7 cellular contexts compared by ENCODE assay signal in the genomic region with DNA sequence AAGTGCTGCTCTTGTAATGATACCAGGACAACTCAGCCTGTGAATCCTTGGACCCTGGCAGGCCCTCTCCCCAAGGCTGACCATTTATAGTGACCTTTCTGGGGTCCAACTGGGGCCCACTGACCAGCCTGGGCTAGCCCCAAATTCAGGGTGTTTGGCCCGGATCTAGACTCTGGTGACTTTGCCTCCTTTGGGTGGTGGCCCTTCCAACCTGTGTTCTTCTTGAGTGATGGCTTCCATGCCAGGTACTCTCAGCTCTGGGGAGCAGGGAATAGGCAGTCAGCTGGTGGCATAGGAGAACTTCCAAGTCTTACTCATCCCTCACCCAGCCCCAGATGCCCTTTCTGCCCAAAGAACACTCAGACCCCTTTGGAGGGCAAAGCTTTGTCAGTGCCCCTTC. TPM values are rescaled to one million over a fixed set of nuclear protein-coding genes. Genes with fewer than 3 reads are reported as not detected.
"Had no signal": no experiment of that assay in that cellular context is flagged by ENCODE, and none has a peak within 500 bp of the region (broad histone marks: within the 10 kb centered on the region; RNA-seq: fewer than 3 reads in every experiment).

No MANE protein-coding gene starts in this region.

- H3K4me3 ChIP-seq: GM23248, HAP-1 had no signal

- H3K36me3 ChIP-seq: HAP-1 had no signal

- H3K4me1 ChIP-seq: HAP-1 had no signal

- H3K9me3 ChIP-seq: HAP-1 had no signal

- H3K27ac ChIP-seq: GM23248 had no signal

- DNase-seq: GM23248, GOT3, H7, HFFc6, IMR-90 had no signal

- ATAC-seq: HCT116 had no signal

RNA-seq across cellular contexts. Expression of a gene that starts 10.3 kb away (rescaled TPM):
- total RNA-seq: GM23248, H7 had no signal
- polyA plus RNA-seq: GM23248 had no signal
